In the genomic region with DNA sequence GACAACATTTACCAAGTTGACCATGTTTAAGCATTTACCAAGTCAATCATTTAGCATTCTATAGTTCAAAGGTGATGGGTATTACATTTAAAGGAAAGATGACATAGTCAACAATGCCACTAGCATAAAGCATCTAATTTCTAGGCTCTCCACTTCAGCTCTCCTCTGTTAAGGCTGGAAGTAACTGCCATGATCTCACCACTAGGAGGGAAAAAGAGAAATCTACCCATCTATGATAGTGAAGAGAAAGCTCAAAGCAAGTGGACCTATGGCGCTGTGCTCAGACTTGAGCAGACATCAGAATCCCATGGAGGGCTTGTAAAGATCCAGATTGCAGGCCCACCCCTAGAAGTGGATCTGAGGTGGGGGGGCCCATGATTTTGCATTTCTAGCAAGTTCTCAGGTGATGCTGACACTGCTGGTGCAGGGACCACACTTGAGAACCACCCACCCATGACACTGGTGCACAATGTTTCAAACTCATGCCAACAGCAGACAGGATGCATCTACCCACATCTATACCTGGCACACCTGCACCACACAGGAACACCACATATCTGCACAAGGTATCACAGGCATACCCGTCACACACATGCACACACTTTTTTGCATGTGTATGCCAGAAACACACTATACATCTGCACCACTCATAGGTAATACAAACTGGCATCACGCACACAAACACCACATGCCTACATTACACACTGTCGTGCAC, we compare ENCODE assay signal across 24 cellular contexts.
A peak's percentile ranks its signal among the peaks of the same experiment; 100 is the strongest.
DNase-seq lines count a peak whose midpoint lies in the region; ATAC-seq and TF ChIP-seq lines count a peak whose summit lies in the region.
"Had no signal": no experiment of that assay in that cellular context is flagged by ENCODE, and none has a peak within 500 bp of the region (broad histone marks: within the 10 kb centered on the region; RNA-seq: fewer than 3 reads in every experiment).

No MANE protein-coding gene starts in this region.

- no peak overlapping the region for H3K56ac ChIP-seq in H9 (ENCODE audit: insufficient read length, low read depth, low read length)

- no peaks in the 10 kb centered on the region for H3K36me3 Mint-ChIP-seq in H9 (ENCODE audit: insufficient read depth in 1 of 3, low read depth in 3 of 3)
- H3K36me3 Mint-ChIP-seq: mesothelial cell of epicardium had no signal

- no peak overlapping the region for H2BK120ac ChIP-seq in H9 (ENCODE audit: low read depth, low read length, poor library complexity, severe bottlenecking)

- no peak overlapping the region for H2BK15ac ChIP-seq in H9 (ENCODE audit: low read depth, low read length)

- POLR2A ChIA-PET in AG04450 (lab: Yijun Ruan, JAX), result no interaction called here

- no peaks in the 10 kb centered on the region for H3K79me1 ChIP-seq in H9 (ENCODE audit: insufficient read depth, low read depth, low read length, poor library complexity, severe bottlenecking)

- no peak overlapping the region for H3K27ac Mint-ChIP-seq in H9
- H3K27ac Mint-ChIP-seq: activated naive CD8-positive, alpha-beta T cell treated with anti-CD3 and anti-CD28 coated beads, Interleukin-2, amount 50 U/mL, for 24 hours; mesothelial cell of epicardium; nephron; progenitor cell of endocrine pancreas had no signal

- H4K20me1 ChIP-seq in H9 (ENCODE audit: control insufficient read depth, insufficient read depth, insufficient read length), result no peaks in the 10 kb centered on the region

- H3K4me3 Mint-ChIP-seq in H9, result no peak overlapping the region
- H3K4me3 Mint-ChIP-seq: activated naive CD8-positive, alpha-beta T cell treated with anti-CD3 and anti-CD28 coated beads, Interleukin-2, amount 50 U/mL, for 24 hours; mesothelial cell of epicardium; nephron had no signal

- DNase-seq in AG04450 (ENCODE audit: low read depth, low spot score), result no peak
- DNase-seq in H9, result no peak
- no peak for DNase-seq in astrocyte of the cerebellum (ENCODE audit: low read depth)
- no peak for DNase-seq in foreskin keratinocyte
- DNase-seq in foreskin fibroblast, result no peak
- no peak for DNase-seq in ovary
- no peak for DNase-seq in SJCRH30
- DNase-seq: activated CD4-positive, alpha-beta T cell treated with anti-CD3 and anti-CD28 coated beads, Interleukin-2, amount 50 U/mL, for 1 hour; activated naive CD8-positive, alpha-beta T cell treated with anti-CD3 and anti-CD28 coated beads, Interleukin-2, amount 50 U/mL, for 24 hours; DMS 273 treated with DMSO at 0.1 percent for 48 hours; GF-D8; Karpas-422; NCI-H1417 treated with DMSO at 0.1 percent for 48 hours; NCI-H2171; NCI-H526; Right ventricle myocardium superior; stimulated activated CD4-positive, alpha-beta T cell treated with anti-CD3 and anti-CD28 coated beads, Interleukin-2, amount 100 ng/mL, for 24 hours had no signal

- H3K23ac ChIP-seq in H9 (ENCODE audit: insufficient read length, low read depth, low read length), result no peak overlapping the region

- H3K9me3 ChIP-seq in AG04450 (ENCODE audit: control insufficient read depth, insufficient read depth, low read length) (no peaks in the 10 kb centered on the region), H9 (ENCODE audit: control insufficient read depth, low read depth, low read length) (no peaks in the 10 kb centered on the region), ovary (no peaks in the 10 kb centered on the region), SJCRH30 (replicated peaks) (no peaks in the 10 kb centered on the region)

- peak overlapping the region; percentile 66 for H4K5ac ChIP-seq in H9 (ENCODE audit: insufficient read length, low read depth, low read length)

- H3K27ac ChIP-seq in AG04450 (ENCODE audit: low read depth, low read length), result no peak overlapping the region
- H3K27ac ChIP-seq in H9 (ENCODE audit: insufficient read length, low read depth, low read length), result no peak overlapping the region
- H3K27ac ChIP-seq in foreskin keratinocyte, result no peak overlapping the region
- no peak overlapping the region for H3K27ac ChIP-seq in ovary
- H3K27ac ChIP-seq in SJCRH30, result no peak overlapping the region
- H3K27ac ChIP-seq: C4-2B, epithelial cell of prostate, skin epidermis had no signal

- intact Hi-C loops in ovary (cut with DNase I), result no loop called here

- H3K27me3 ChIP-seq in AG04450 (ENCODE audit: control insufficient read depth, insufficient read depth, low read length), result no peaks in the 10 kb centered on the region
- no peaks in the 10 kb centered on the region for H3K27me3 ChIP-seq in H9 (ENCODE audit: insufficient read depth, low read length)
- no peaks in the 10 kb centered on the region for H3K27me3 ChIP-seq in foreskin keratinocyte
- H3K27me3 ChIP-seq in ovary, result no peaks in the 10 kb centered on the region
- no peaks in the 10 kb centered on the region for H3K27me3 ChIP-seq in SJCRH30

- H2BK5ac ChIP-seq in H9 (ENCODE audit: insufficient read length, low read length), result no peak overlapping the region

- no peak overlapping the region for H3K14ac ChIP-seq in H9 (ENCODE audit: insufficient read depth, low read length)

- H3K4ac ChIP-seq in H9 (ENCODE audit: low read depth, low read length), result no peak overlapping the region

- CTCF ChIA-PET in AG04450 (lab: Charles Lee), result no interaction called here

- no peaks in the 10 kb centered on the region; the same call in none of the 2 replicates for H3K27me3 Mint-ChIP-seq in H9 (ENCODE audit: low read depth)

- H3K79me2 ChIP-seq in H9 (ENCODE audit: insufficient read depth, low read length), result no peaks in the 10 kb centered on the region

- in situ Hi-C loops in astrocyte of the cerebellum (cut with HindIII; ENCODE audit: low sequenced_read_pairs), result no loop called here

- H4K8ac ChIP-seq in H9 (replicated peaks; ENCODE audit: insufficient read length, low read depth, low read length), result no peak overlapping the region

- WGBS in H9 (ENCODE audit: extremely low coverage, insufficient read length, low lambda C conversion rate), result no CpG with 5 or more reads among the region's 4 CpGs
- WGBS in ovary, 3 donors, result 97% methylated on average over 4 of the region's 4 CpGs

- H2AFZ ChIP-seq in H9 (ENCODE audit: low read length), result no peak overlapping the region

- H3K4me1 ChIP-seq in H9 (ENCODE audit: insufficient read depth, low read length) (no peaks in the 10 kb centered on the region), foreskin keratinocyte (no peaks in the 10 kb centered on the region), ovary (ENCODE audit: insufficient read depth) (no peaks in the 10 kb centered on the region), SJCRH30 (peaks cover 19% of the 10 kb centered on the region)

- H3K4me2 ChIP-seq in H9 (ENCODE audit: insufficient read depth, insufficient read length, low read length), result no peak overlapping the region

- H3T11ph ChIP-seq in H9 (ENCODE audit: low read length), result no peak overlapping the region

- H3K4me3 ChIP-seq in AG04450 (ENCODE audit: low read depth, low read length), result no peak overlapping the region
- H3K4me3 ChIP-seq in astrocyte of the cerebellum (ENCODE audit: low read depth, low read length), result no peak overlapping the region
- no peak overlapping the region for H3K4me3 ChIP-seq in foreskin fibroblast (ENCODE audit: low read depth in 1 of 2, low read length in 2 of 2)
- no peak overlapping the region for H3K4me3 ChIP-seq in ovary
- no peak overlapping the region for H3K4me3 ChIP-seq in SJCRH30
- H3K4me3 ChIP-seq: skin epidermis had no signal

- no peak overlapping the region for H2BK12ac ChIP-seq in H9 (ENCODE audit: insufficient read length, low read depth, low read length)

- no peaks in the 10 kb centered on the region for H3K9me3 Mint-ChIP-seq in H9
- H3K9me3 Mint-ChIP-seq: activated naive CD8-positive, alpha-beta T cell treated with anti-CD3 and anti-CD28 coated beads, Interleukin-2, amount 50 U/mL, for 24 hours; mesothelial cell of epicardium had no signal

- ATAC-seq in foreskin keratinocyte (no peak), HG03469 (IDR thresholded peaks at IDR 0.05; ENCODE audit: unreplicated experiment) (no peak)
- ATAC-seq: activated naive CD8-positive, alpha-beta T cell treated with anti-CD3 and anti-CD28 coated beads, Interleukin-2, amount 50 U/mL, for 24 hours had no signal

- H2AK5ac ChIP-seq in H9 (ENCODE audit: insufficient read length, low read length), result no peak overlapping the region

- no peak for TF ChIP-seq POLR2A in ovary (IDR thresholded peaks at IDR 0.05)

- H3K23me2 ChIP-seq in H9 (ENCODE audit: insufficient read length, low read depth, low read length, poor library complexity, severe bottlenecking), result no peaks in the 10 kb centered on the region

- peaks cover 8 to 12% of the 10 kb centered on the region in 2 experiments for H3K4me1 Mint-ChIP-seq in H9
- H3K4me1 Mint-ChIP-seq: nephron had no signal

- TF ChIP-seq EP300 in ovary (IDR thresholded peaks at IDR 0.05), result no peak

- no peak overlapping the region for H2BK20ac ChIP-seq in H9 (ENCODE audit: low read depth, low read length, poor library complexity, severe bottlenecking)

- H3K18ac ChIP-seq in H9 (ENCODE audit: insufficient read length, low read depth, low read length), result no peak overlapping the region

- TF ChIP-seq CTCF in AG04450 (IDR thresholded peaks at IDR 0.05; ENCODE audit: low read depth, low read length) (peak; percentile 21; the same call in 1 of the 2 replicates), H9 (conservative IDR thresholded peaks at IDR 0.05) (peak; percentile 53; the same call in 2 of the 3 replicates), astrocyte of the cerebellum (IDR thresholded peaks at IDR 0.05; ENCODE audit: low read depth, low read length, missing control alignments) (peak; percentile 10), foreskin keratinocyte (conservative IDR thresholded peaks at IDR 0.05) (peak; percentile 28), foreskin fibroblast (IDR thresholded peaks at IDR 0.05; ENCODE audit: low read depth, low read length) (no peak), ovary (IDR thresholded peaks at IDR 0.05) (no peak)

- H3K36me3 ChIP-seq in ovary, result no peaks in the 10 kb centered on the region
- no peaks in the 10 kb centered on the region for H3K36me3 ChIP-seq in SJCRH30

- H3K9ac ChIP-seq in H9 (ENCODE audit: extremely low read depth, insufficient read length, low read length), result no peak overlapping the region

- no peak overlapping the region for H4K91ac ChIP-seq in H9 (ENCODE audit: insufficient read length, low read depth, low read length)

Comparison
In these comparisons a context has a peak if more than half of its experiments do, and no peak if none do; other contexts are left out.
1. CTCF ChIP-seq: peak in AG04450 (single experiment), H9 (single experiment), astrocyte of the cerebellum (single experiment) and foreskin keratinocyte (single experiment); none in foreskin fibroblast (single experiment) and ovary (0 of 3).